2 cellular contexts compared by ENCODE assay signal in genomic region chr6:37637562-37638413, GRCh38.
TF ChIP-seq lines count a peak whose summit lies in the region.

No MANE protein-coding gene starts in this region.

TF ChIP-seq in HepG2, 621 proteins besides CTCF, POLR2A, EP300 and RAD21 (continues in another document):
- TF ChIP-seq ZNF318 (CRISPR knock-in tag; IDR thresholded peaks at IDR 0.05) (no peak), NFAT5 (CRISPR knock-in tag; IDR thresholded peaks at IDR 0.05) (no peak), ZMYM3 (CRISPR knock-in tag; IDR thresholded peaks at IDR 0.05) (0 out of 2 replicates have a peak, but pooled peaks have one; percentile 41), ATF7 (IDR thresholded peaks at IDR 0.05) (peak; percentile 97), ATF7 (CRISPR knock-in tag; IDR thresholded peaks at IDR 0.05) (no peak), ZNF629 (CRISPR knock-in tag; conservative IDR thresholded peaks at IDR 0.05) (peak; percentile 88)

TF ChIP-seq in K562, 482 proteins besides CTCF, POLR2A, EP300 and RAD21 (continues in another document):
- TF ChIP-seq MECOM (CRISPR knock-in tag; IDR thresholded peaks at IDR 0.05): no peak
- TF ChIP-seq ATF7 (IDR thresholded peaks at IDR 0.05): peak; percentile 96
- peak; percentile 98 for TF ChIP-seq ESRRA (IDR thresholded peaks at IDR 0.05; ENCODE audit: borderline replicate concordance, low read depth)
- no peak for TF ChIP-seq HOMEZ (CRISPR knock-in tag; IDR thresholded peaks at IDR 0.05)
- TF ChIP-seq CHD4 (IDR thresholded peaks at IDR 0.05; ENCODE audit: insufficient read depth, insufficient replicate concordance, low read depth, low read length, poor library complexity, severe bottlenecking): peak; percentile 89
- TF ChIP-seq ADNP (tag; IDR thresholded peaks at IDR 0.05): peak; percentile 93
- TF ChIP-seq ZNF740 (CRISPR knock-in tag; IDR thresholded peaks at IDR 0.05): no peak
- peak in 1 of 2 experiments; percentile 40; a peak in 1 of 4 replicates for TF ChIP-seq ZNF740 (tag; IDR thresholded peaks at IDR 0.05)
- TF ChIP-seq KDM1A (IDR thresholded peaks at IDR 0.05): peak; percentile 90 to 97
- peak; percentile 37 to 99; a peak in 3 of 4 replicates for TF ChIP-seq MAZ (CRISPR knock-in tag; conservative IDR thresholded peaks at IDR 0.05 in 1 of 2, IDR thresholded peaks at IDR 0.05 in 1 of 2)
- no peak for TF ChIP-seq MCM5 (IDR thresholded peaks at IDR 0.05; ENCODE audit: low read depth)
- peak; percentile 17; the same call in 1 of the 2 replicates for TF ChIP-seq E2F1 (CRISPR knock-in tag; IDR thresholded peaks at IDR 0.05)
- TF ChIP-seq KDM2B (CRISPR knock-in tag; IDR thresholded peaks at IDR 0.05): no peak
- TF ChIP-seq KDM5B (IDR thresholded peaks at IDR 0.05; ENCODE audit: insufficient replicate concordance, low read depth, low read length): peak; percentile 15
- TF ChIP-seq SIX5 (IDR thresholded peaks at IDR 0.05; ENCODE audit: borderline replicate concordance in 1 of 2, insufficient read depth in 1 of 2, low read depth in 1 of 2, low read length in 2 of 2): no peak
- TF ChIP-seq KLF13 (tag; IDR thresholded peaks at IDR 0.05; ENCODE audit: borderline replicate concordance, low read depth): 0 out of 2 replicates have a peak, but pooled peaks have one; percentile 16
- peak; percentile 28; the same call in 1 of the 2 replicates for TF ChIP-seq FOXA1 (IDR thresholded peaks at IDR 0.05; ENCODE audit: borderline replicate concordance)
- 0 out of 2 replicates have a peak, but pooled peaks have one; percentile 20 for TF ChIP-seq ZNF431 (CRISPR knock-in tag; IDR thresholded peaks at IDR 0.05)
- TF ChIP-seq CREB3 (tag; conservative IDR thresholded peaks at IDR 0.05; ENCODE audit: low read depth): no peak
- 0 out of 2 replicates have a peak, but pooled peaks have one; percentile 11 for TF ChIP-seq SMC3 (conservative IDR thresholded peaks at IDR 0.05; ENCODE audit: insufficient read depth, low read depth, low read length)
- TF ChIP-seq ATF1 (CRISPR knock-in tag; IDR thresholded peaks at IDR 0.05): no peak
- peak; percentile 85 for TF ChIP-seq ATF1 (tag; IDR thresholded peaks at IDR 0.05)
- TF ChIP-seq FOXA3 (CRISPR knock-in tag; conservative IDR thresholded peaks at IDR 0.05 in 1 of 2, IDR thresholded peaks at IDR 0.05 in 1 of 2): peak; percentile 66 to 82
- 0 out of 2 replicates have a peak, but pooled peaks have one; percentile 6 for TF ChIP-seq ZBTB1 (CRISPR knock-in tag; IDR thresholded peaks at IDR 0.05; ENCODE audit: borderline replicate concordance, low read depth)
- no peak for TF ChIP-seq NR4A1 (CRISPR knock-in tag; IDR thresholded peaks at IDR 0.05)
- TF ChIP-seq NR4A1 (tag; IDR thresholded peaks at IDR 0.05): no peak
- no peak for TF ChIP-seq ZFP36 (IDR thresholded peaks at IDR 0.05; ENCODE audit: low read depth, low read length, partially characterized antibody)
- TF ChIP-seq BRF2 (IDR thresholded peaks at IDR 0.05; ENCODE audit: borderline replicate concordance, insufficient read depth, insufficient read length): no peak
- 0 out of 4 replicates have a peak, but pooled peaks of 1 of the 2 experiments have one; percentile 35 for TF ChIP-seq MLX (CRISPR knock-in tag; conservative IDR thresholded peaks at IDR 0.05)
- TF ChIP-seq SMAD4 (CRISPR knock-in tag; conservative IDR thresholded peaks at IDR 0.05): no peak
- peak; percentile 94 for TF ChIP-seq ATF3 (IDR thresholded peaks at IDR 0.05)
- TF ChIP-seq ATF3 (CRISPR knock-in tag; conservative IDR thresholded peaks at IDR 0.05): no peak
- peak in 2 of 3 experiments; percentile 25 to 55; a peak in 1 of 6 replicates for TF ChIP-seq ZBTB11 (CRISPR knock-in tag; IDR thresholded peaks at IDR 0.05)
- peak; percentile 69 for TF ChIP-seq CBX1 (IDR thresholded peaks at IDR 0.05; ENCODE audit: low read depth)
- peak; percentile 99 for TF ChIP-seq SMARCA5 (IDR thresholded peaks at IDR 0.05)
- no peak for TF ChIP-seq TFAP4 (CRISPR knock-in tag; IDR thresholded peaks at IDR 0.05; ENCODE audit: borderline replicate concordance)
- peak in 1 of 2 experiments; percentile 46; a peak in 1 of 4 replicates for TF ChIP-seq HDAC1 (IDR thresholded peaks at IDR 0.05)
- peak; percentile 58 for TF ChIP-seq GABPA (tag; conservative IDR thresholded peaks at IDR 0.05; ENCODE audit: low read depth)
- TF ChIP-seq TAF15 (IDR thresholded peaks at IDR 0.05; ENCODE audit: low read depth, low read length): no peak
- peak; percentile 60; the same call in 1 of the 2 replicates for TF ChIP-seq PTBP1 (IDR thresholded peaks at IDR 0.05; ENCODE audit: low read depth, low read length)
- no peak for TF ChIP-seq HDAC6 (IDR thresholded peaks at IDR 0.05; ENCODE audit: low read depth, low read length)
- TF ChIP-seq ELF1 (tag; IDR thresholded peaks at IDR 0.05): peak; percentile 21; the same call in 1 of the 2 replicates
- TF ChIP-seq BCOR (IDR thresholded peaks at IDR 0.05): peak; percentile 100
- TF ChIP-seq FOXK2 (conservative IDR thresholded peaks at IDR 0.05 in 1 of 2, IDR thresholded peaks at IDR 0.05 in 1 of 2; ENCODE audit: low read depth in 2 of 2): peak; percentile 18 to 44; a peak in 1 of 4 replicates
- peak; percentile 96 for TF ChIP-seq HDAC2 (IDR thresholded peaks at IDR 0.05)
- TF ChIP-seq DPF2 (IDR thresholded peaks at IDR 0.05): no peak
- TF ChIP-seq ZNF232 (CRISPR knock-in tag; IDR thresholded peaks at IDR 0.05): no peak
- TF ChIP-seq SAP30 (IDR thresholded peaks at IDR 0.05; ENCODE audit: borderline replicate concordance, insufficient read depth, low read depth, low read length, poor library complexity, severe bottlenecking): no peak
- TF ChIP-seq ZBTB7A (IDR thresholded peaks at IDR 0.05; ENCODE audit: borderline replicate concordance, control insufficient read depth, low read depth, low read length): 0 out of 2 replicates have a peak, but pooled peaks have one; percentile 6
- TF ChIP-seq ETV1 (tag; conservative IDR thresholded peaks at IDR 0.05; ENCODE audit: low read depth): peak; percentile 49; the same call in 1 of the 2 replicates
- TF ChIP-seq DEAF1 (CRISPR knock-in tag; IDR thresholded peaks at IDR 0.05): 0 out of 2 replicates have a peak, but pooled peaks have one; percentile 21
- peak; percentile 35 to 94; a peak in 2 of 4 replicates for TF ChIP-seq RCOR1 (IDR thresholded peaks at IDR 0.05; ENCODE audit: borderline replicate concordance in 1 of 2, low read depth in 2 of 2, low read length in 2 of 2)
- TF ChIP-seq ETV5 (CRISPR knock-in tag; IDR thresholded peaks at IDR 0.05; ENCODE audit: low read depth): 0 out of 2 replicates have a peak, but pooled peaks have one; percentile 27
- TF ChIP-seq RBM25 (IDR thresholded peaks at IDR 0.05; ENCODE audit: low read depth, low read length, severe bottlenecking): peak; percentile 97
- 0 out of 2 replicates have a peak, but pooled peaks have one; percentile 13 for TF ChIP-seq L3MBTL2 (IDR thresholded peaks at IDR 0.05)
- TF ChIP-seq BCL6 (CRISPR knock-in tag; IDR thresholded peaks at IDR 0.05): no peak
- TF ChIP-seq CREM (IDR thresholded peaks at IDR 0.05; ENCODE audit: low read depth): peak; percentile 66
